In genomic region chr7:155276800-155277375, GRCh38 we compare ENCODE assay signal across 13 cellular contexts.
"Had no signal": no experiment of that assay in that cellular context is flagged by ENCODE, and none has a peak within 500 bp of the region (broad histone marks: within the 10 kb centered on the region; RNA-seq: fewer than 3 reads in every experiment).

No MANE protein-coding gene starts in this region.

- DNase-seq: activated CD4-positive, alpha-beta T cell treated with anti-CD3 and anti-CD28 coated beads for 1 hour; activated CD8-positive, alpha-beta memory T cell treated with anti-CD3 and anti-CD28 coated beads for 24 hours; activated naive CD4-positive, alpha-beta T cell; activated naive CD8-positive, alpha-beta T cell treated with anti-CD3 and anti-CD28 coated beads, Interleukin-2, amount 10 ng/mL, durations not matched to agents 7 days and 5 days; amygdala; caudate nucleus; effector memory CD8-positive, alpha-beta T cell; hippocampal formation; islet precursor cell; left colon; stimulated activated CD4-positive, alpha-beta T cell treated with anti-CD3 and anti-CD28 coated beads, Interleukin-2, amount 100 ng/mL, for 24 hours; tibial artery had no signal

- H3K9me3 ChIP-seq: tibial artery had no signal

- H3K36me3 ChIP-seq: tibial artery had no signal

- H3K27ac ChIP-seq: tibial artery, VCaP had no signal

- ATAC-seq: effector memory CD8-positive, alpha-beta T cell; left colon had no signal

- H3K4me3 ChIP-seq: tibial artery had no signal
